In genomic region chr4:169124661-169125060, GRCh38 we compare ENCODE assay signal across 18 cellular contexts.
DNase-seq lines count a peak whose midpoint lies in the region; ATAC-seq and TF ChIP-seq lines count a peak whose summit lies in the region.
"Had no signal": no experiment of that assay in that cellular context is flagged by ENCODE, and none has a peak within 500 bp of the region (broad histone marks: within the 10 kb centered on the region; RNA-seq: fewer than 3 reads in every experiment).

No MANE protein-coding gene starts in this region.

- H2AK9ac ChIP-seq in IMR-90 (replicated peaks; ENCODE audit: low read depth, low read length, poor library complexity): no peak overlapping the region

- H3K4me3 ChIP-seq in BJ (ENCODE audit: low read depth, low read length) (no peak overlapping the region), IMR-90 (ENCODE audit: insufficient read depth, low read depth, low read length) (no peak overlapping the region), mammary epithelial cell (replicated peaks in 1 of 3; ENCODE audit: insufficient read depth in 1 of 3, low read depth in 2 of 3, low read length in 3 of 3) (no peak overlapping the region), right lobe of liver (no peak overlapping the region)
- H3K4me3 ChIP-seq: A549, SJCRH30 had no signal

- peaks cover 11% of the 10 kb centered on the region for H3K4me1 ChIP-seq in IMR-90 (ENCODE audit: control insufficient read depth, insufficient read depth, low read length)
- H3K4me1 ChIP-seq in mammary epithelial cell (ENCODE audit: insufficient read depth, low read length): peaks cover 7% of the 10 kb centered on the region
- peaks cover 0 to 56% (median 7%) of the 10 kb centered on the region in 4 donors for H3K4me1 ChIP-seq in right lobe of liver
- H3K4me1 ChIP-seq: A549, SJCRH30 had no signal

- no peak overlapping the region for H2AK5ac ChIP-seq in IMR-90 (ENCODE audit: low read depth, low read length)

- CTCF ChIA-PET in BJ (lab: Yijun Ruan, JAX) (no interaction called here), IMR-90 (lab: Yijun Ruan, JAX) (no interaction called here), mammary epithelial cell (lab: Charles Lee; ENCODE audit: low non-redundant PET) (no interaction called here)

- H3K56ac ChIP-seq in IMR-90 (ENCODE audit: extremely low read depth, insufficient read depth, low read length): no peak overlapping the region

- H3K9ac ChIP-seq in IMR-90 (ENCODE audit: low read depth, low read length): no peak overlapping the region
- H3K9ac ChIP-seq in mammary epithelial cell (ENCODE audit: insufficient read depth, low read length): no peak overlapping the region

- no peak overlapping the region for H4K8ac ChIP-seq in IMR-90 (ENCODE audit: low read depth in 2 of 2, low read length in 2 of 2)

- no peak overlapping the region for H4K91ac ChIP-seq in IMR-90 (ENCODE audit: insufficient read depth, low read depth, low read length)

- H2AFZ ChIP-seq in IMR-90 (replicated peaks; ENCODE audit: low read length, poor library complexity) (no peak overlapping the region), mammary epithelial cell (ENCODE audit: low read depth, low read length) (no peak overlapping the region)

- POLR2A ChIA-PET in BJ (lab: Charles Lee): no interaction called here
- POLR2A ChIA-PET in IMR-90 (lab: Charles Lee; ENCODE audit: unreplicated experiment): no interaction called here

- BruUV-seq in IMR-90 (replicated peaks; lab: Mats Ljungman, UMichigan): no TSS peak
- no TSS peak for BruUV-seq in mammary epithelial cell (replicated peaks; lab: Mats Ljungman, UMichigan)

- no peak overlapping the region for H3K4me2 ChIP-seq in IMR-90 (ENCODE audit: low read depth, low read length)
- no peak overlapping the region for H3K4me2 ChIP-seq in mammary epithelial cell (ENCODE audit: insufficient read depth, low read depth, low read length)
- H3K4me2 ChIP-seq: A549 had no signal

- TF ChIP-seq CTCF in BJ (IDR thresholded peaks at IDR 0.05; ENCODE audit: insufficient read depth, low read depth, low read length) (no peak), IMR-90 (conservative IDR thresholded peaks at IDR 0.05; ENCODE audit: low read depth, low read length) (no peak), mammary epithelial cell (conservative IDR thresholded peaks at IDR 0.05 in 1 of 2, IDR thresholded peaks at IDR 0.05 in 1 of 2; ENCODE audit: extremely low read depth in 1 of 2, insufficient read depth in 1 of 2, low read depth in 1 of 2, low read length in 2 of 2) (no peak), right lobe of liver (IDR thresholded peaks at IDR 0.05) (no peak)

- no peak overlapping the region for H3K23ac ChIP-seq in IMR-90 (ENCODE audit: low read depth, low read length)

- H3K36me3 ChIP-seq in BJ (ENCODE audit: control insufficient read depth, insufficient read depth, low read length) (peaks cover 7% of the 10 kb centered on the region), IMR-90 (ENCODE audit: control insufficient read depth, insufficient read depth, low read length) (peaks cover 19% of the 10 kb centered on the region), mammary epithelial cell (ENCODE audit: insufficient read depth, low read length) (peaks cover 27% of the 10 kb centered on the region), right lobe of liver (peaks cover 0 to 7% (median 0%) of the 10 kb centered on the region in 4 donors)

- H3K9me3 ChIP-seq in IMR-90 (ENCODE audit: control insufficient read depth, insufficient read depth, low read length) (no peaks in the 10 kb centered on the region), mammary epithelial cell (replicated peaks; ENCODE audit: insufficient read depth, low read length) (no peaks in the 10 kb centered on the region), right lobe of liver (no peaks in the 10 kb centered on the region)
- H3K9me3 ChIP-seq: A549, SJCRH30 had no signal

- in situ Hi-C loops in IMR-90 (cut with MboI; ENCODE audit: low sequenced_read_pairs): no loop called here
- in situ Hi-C loops in mammary epithelial cell (cut with MboI; ENCODE audit: low sequenced_read_pairs in 2 of 2): no loop called here

- peaks cover 14% of the 10 kb centered on the region for H3K9me1 ChIP-seq in IMR-90 (ENCODE audit: insufficient read depth, low read length)

- peaks cover 29 to 35% of the 10 kb centered on the region in 2 experiments for H3K79me1 ChIP-seq in IMR-90 (ENCODE audit: low read depth in 1 of 2, low read length in 2 of 2)

- no CpG with 5 or more reads among the region's 2 CpGs for WGBS in IMR-90 (ENCODE audit: extremely low coverage in 2 of 2, insufficient read length in 1 of 2), 2 experiments
- WGBS in mammary epithelial cell (ENCODE audit: low coverage, missing lambda C conversion rate): 28% methylated on average over 2 of the region's 2 CpGs
- WGBS in right lobe of liver (ENCODE audit: insufficient coverage, low coverage, low lambda C conversion rate, missing lambda C conversion rate): 24% methylated on average over 2 of the region's 2 CpGs

- TF ChIP-seq POLR2A in IMR-90 (IDR thresholded peaks at IDR 0.05; ENCODE audit: low read depth, low read length) (no peak), right lobe of liver (IDR thresholded peaks at IDR 0.05) (no peak)

- TF ChIP-seq RAD21 in IMR-90 (IDR thresholded peaks at IDR 0.05; ENCODE audit: low read length): no peak

- no peak overlapping the region for H3K4ac ChIP-seq in IMR-90 (ENCODE audit: low read depth, low read length)

- H2BK20ac ChIP-seq in IMR-90 (ENCODE audit: low read depth, low read length): no peak overlapping the region

- H3K79me2 ChIP-seq in mammary epithelial cell (ENCODE audit: insufficient read depth, low read length): no peaks in the 10 kb centered on the region

- DNase-seq in BJ (ENCODE audit: low read depth) (peak; percentile 31), IMR-90 (peak; percentile 42), mammary epithelial cell (peak; percentile 27), right lobe of liver (peak in 1 of 3 donors; percentile 71), NCI-H82 (lab: John Stamatoyannopoulos, UW) (no peak), RPMI8226 (no peak), NCI-H2029 treated with DMSO at 0.1 percent for 48 hours (lab: John Stamatoyannopoulos, UW) (no peak)
- DNase-seq: DMS 273 treated with DMSO at 0.1 percent for 48 hours, H7, Karpas-422, NCI-H1105 treated with DMSO at 0.1 percent for 48 hours, NCI-H1694 treated with DMSO at 0.1 percent for 48 hours, NCI-H345, OCI-M1, SJCRH30 had no signal

- no peak overlapping the region for H3K18ac ChIP-seq in IMR-90 (ENCODE audit: low read depth, low read length)

- H2BK15ac ChIP-seq in IMR-90 (ENCODE audit: low read depth, low read length): no peak overlapping the region

- H2BK120ac ChIP-seq in IMR-90 (ENCODE audit: low read depth, low read length): no peak overlapping the region

- no peak overlapping the region for H3K14ac ChIP-seq in IMR-90 (replicated peaks; ENCODE audit: low read depth, low read length)

- no peak overlapping the region for H4K5ac ChIP-seq in IMR-90 (ENCODE audit: low read depth, low read length)

- H3K27ac ChIP-seq in IMR-90 (ENCODE audit: insufficient read depth, low read length): no peak overlapping the region
- H3K27ac ChIP-seq in mammary epithelial cell (ENCODE audit: insufficient read depth, low read depth, low read length): no peak overlapping the region
- peak overlapping the region in 2 of 3 donors; percentile 35 to 64 for H3K27ac ChIP-seq in right lobe of liver
- H3K27ac ChIP-seq: A549, C4-2B, SJCRH30 had no signal

- H4K20me1 ChIP-seq in IMR-90 (ENCODE audit: insufficient read depth, low read length) (no peaks in the 10 kb centered on the region), mammary epithelial cell (ENCODE audit: insufficient read depth, low read length) (no peaks in the 10 kb centered on the region)

- H3K27me3 ChIP-seq in BJ (ENCODE audit: control insufficient read depth, insufficient read depth, low read length): no peaks in the 10 kb centered on the region
- no peaks in the 10 kb centered on the region for H3K27me3 ChIP-seq in IMR-90 (ENCODE audit: control insufficient read depth, insufficient read depth, low read length)
- H3K27me3 ChIP-seq in mammary epithelial cell (ENCODE audit: insufficient read depth, low read length): no peaks in the 10 kb centered on the region
- H3K27me3 ChIP-seq in right lobe of liver: no peaks in the 10 kb centered on the region
- H3K27me3 ChIP-seq: SJCRH30 had no signal

- ATAC-seq in IMR-90 (ENCODE audit: low read depth) (peak; percentile 14; the same call in 1 of the 2 replicates), right lobe of liver (peak; percentile 76 to 92 (median 80)), GM18517 (IDR thresholded peaks at IDR 0.05; ENCODE audit: unreplicated experiment) (no peak)
- ATAC-seq: A549 had no signal

- dilution Hi-C loops in IMR-90 (cut with HindIII; ENCODE audit: low sequenced_read_pairs, unreplicated experiment) (no loop called here), mammary epithelial cell (cut with HindIII; ENCODE audit: low sequenced_read_pairs) (no loop called here)

- intact Hi-C loops in IMR-90 (cut with micrococcal nuclease): no loop called here
- intact Hi-C loops in mammary epithelial cell (cut with micrococcal nuclease): no loop called here
- intact Hi-C loops in right lobe of liver (cut with DNase I): no loop called here

- no peak overlapping the region for H2BK5ac ChIP-seq in IMR-90 (ENCODE audit: low read depth, low read length, poor library complexity, severe bottlenecking)

TF ChIP-seq in IMR-90, 13 proteins besides CTCF, POLR2A, EP300 and RAD21 (continues in another document):
- no peak for TF ChIP-seq CEBPB (IDR thresholded peaks at IDR 0.05; ENCODE audit: low read depth, low read length)
- TF ChIP-seq, protein P1, sequence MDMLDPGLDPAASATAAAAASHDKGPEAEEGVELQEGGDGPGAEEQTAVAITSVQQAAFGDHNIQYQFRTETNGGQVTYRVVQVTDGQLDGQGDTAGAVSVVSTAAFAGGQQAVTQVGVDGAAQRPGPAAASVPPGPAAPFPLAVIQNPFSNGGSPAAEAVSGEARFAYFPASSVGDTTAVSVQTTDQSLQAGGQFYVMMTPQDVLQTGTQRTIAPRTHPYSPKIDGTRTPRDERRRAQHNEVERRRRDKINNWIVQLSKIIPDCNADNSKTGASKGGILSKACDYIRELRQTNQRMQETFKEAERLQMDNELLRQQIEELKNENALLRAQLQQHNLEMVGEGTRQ (IDR thresholded peaks at IDR 0.05; ENCODE audit: low read depth, low read length): no peak
- no peak for TF ChIP-seq MXI1 (IDR thresholded peaks at IDR 0.05; ENCODE audit: borderline replicate concordance, low read depth, low read length)
- TF ChIP-seq MAFK (IDR thresholded peaks at IDR 0.05; ENCODE audit: low read depth, low read length): no peak
- no peak for TF ChIP-seq SMC3 (IDR thresholded peaks at IDR 0.05; ENCODE audit: low read depth, low read length)
- TF ChIP-seq NFE2L2 (IDR thresholded peaks at IDR 0.05; ENCODE audit: low read depth, low read length): no peak
- TF ChIP-seq BHLHE40 (IDR thresholded peaks at IDR 0.05; ENCODE audit: low read depth, low read length): no peak
- TF ChIP-seq FOS (IDR thresholded peaks at IDR 0.05; ENCODE audit: low read depth, low read length): no peak
- no peak for TF ChIP-seq RCOR1 (IDR thresholded peaks at IDR 0.05; ENCODE audit: insufficient replicate concordance, low read length)
- no peak for TF ChIP-seq MAZ (IDR thresholded peaks at IDR 0.05; ENCODE audit: borderline replicate concordance, low read depth, low read length)
- TF ChIP-seq RFX5 (IDR thresholded peaks at IDR 0.05; ENCODE audit: low read depth, low read length): no peak

Comparison
In these comparisons a context has a peak if more than half of its experiments do, and no peak if none do; other contexts are left out.
1. DNase-seq: peak in BJ (single experiment), IMR-90 (single experiment) and mammary epithelial cell (single experiment); none in NCI-H82 (single experiment), RPMI8226 (single experiment) and NCI-H2029 treated with DMSO at 0.1 percent for 48 hours (single experiment).
2. H3K27ac ChIP-seq: peak in right lobe of liver (2 of 3); none in IMR-90 (single experiment) and mammary epithelial cell (single experiment).